2 cellular contexts compared by ENCODE assay signal in the genomic region with DNA sequence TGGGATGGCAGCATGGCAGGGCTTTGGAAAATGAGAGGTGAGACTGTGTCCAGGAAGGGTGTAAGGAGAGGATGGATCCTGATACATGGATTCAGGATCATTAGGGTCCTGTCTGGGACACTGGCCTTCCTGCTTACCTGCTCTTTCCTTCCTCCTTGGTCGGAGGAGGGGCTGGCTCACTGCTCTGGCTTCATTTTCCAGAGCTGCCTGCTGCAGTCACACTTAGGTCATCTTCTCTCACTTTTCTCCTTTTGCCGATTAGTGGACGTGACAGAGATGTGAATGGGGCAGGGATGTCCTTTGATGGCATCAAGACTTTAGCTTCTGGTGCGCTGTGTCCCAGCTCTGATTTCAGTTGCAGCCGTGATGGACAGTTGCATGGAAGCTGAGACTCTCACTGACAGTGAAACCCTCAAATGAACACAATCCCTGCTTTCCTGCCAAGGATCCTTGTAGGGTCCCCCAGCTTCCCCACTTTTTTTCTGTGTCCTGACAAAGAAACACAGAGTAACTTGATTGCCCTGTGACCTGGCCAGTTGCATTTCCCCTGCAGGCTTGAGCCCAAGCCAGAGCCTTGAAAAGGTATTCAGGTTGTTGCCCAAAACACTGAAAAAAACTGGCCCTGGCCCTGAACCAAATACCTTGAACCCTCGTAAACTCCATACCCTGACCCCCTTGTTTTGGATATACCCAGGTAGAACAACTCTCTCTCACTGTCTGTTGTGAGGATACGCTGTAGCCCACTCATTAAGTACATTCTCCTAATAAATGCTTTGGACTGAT.
TF ChIP-seq lines count a peak whose summit lies in the region.

No MANE protein-coding gene starts in this region.

TF ChIP-seq in SK-N-SH treated with all-trans-retinoic acid at 6 μM for 48 hours, 23 proteins besides CTCF, POLR2A, EP300 and RAD21:
- TF ChIP-seq TCF4 (CRISPR knock-in tag; IDR thresholded peaks at IDR 0.05; ENCODE audit: borderline replicate concordance) (no peak), ISL1 (CRISPR knock-in tag; IDR thresholded peaks at IDR 0.05) (no peak), TOX (CRISPR knock-in tag; IDR thresholded peaks at IDR 0.05; ENCODE audit: borderline replicate concordance) (no peak), ZFP30 (CRISPR knock-in tag; IDR thresholded peaks at IDR 0.05) (no peak), CSDC2 (CRISPR knock-in tag; IDR thresholded peaks at IDR 0.05) (no peak), BACH2 (CRISPR knock-in tag; IDR thresholded peaks at IDR 0.05; ENCODE audit: borderline replicate concordance) (no peak), PPARA (CRISPR knock-in tag; IDR thresholded peaks at IDR 0.05; ENCODE audit: borderline replicate concordance) (no peak), ZNF565 (CRISPR knock-in tag; conservative IDR thresholded peaks at IDR 0.05; ENCODE audit: low read depth) (no peak), ZNF8 (CRISPR knock-in tag; IDR thresholded peaks at IDR 0.05) (no peak), GLIS3 (CRISPR knock-in tag; IDR thresholded peaks at IDR 0.05) (no peak), OSR1 (CRISPR knock-in tag; IDR thresholded peaks at IDR 0.05) (no peak), ARNTL (CRISPR knock-in tag; IDR thresholded peaks at IDR 0.05; ENCODE audit: borderline replicate concordance, low read depth) (no peak), ZNF70 (CRISPR knock-in tag; IDR thresholded peaks at IDR 0.05) (no peak)
- TF ChIP-seq, protein P1, sequence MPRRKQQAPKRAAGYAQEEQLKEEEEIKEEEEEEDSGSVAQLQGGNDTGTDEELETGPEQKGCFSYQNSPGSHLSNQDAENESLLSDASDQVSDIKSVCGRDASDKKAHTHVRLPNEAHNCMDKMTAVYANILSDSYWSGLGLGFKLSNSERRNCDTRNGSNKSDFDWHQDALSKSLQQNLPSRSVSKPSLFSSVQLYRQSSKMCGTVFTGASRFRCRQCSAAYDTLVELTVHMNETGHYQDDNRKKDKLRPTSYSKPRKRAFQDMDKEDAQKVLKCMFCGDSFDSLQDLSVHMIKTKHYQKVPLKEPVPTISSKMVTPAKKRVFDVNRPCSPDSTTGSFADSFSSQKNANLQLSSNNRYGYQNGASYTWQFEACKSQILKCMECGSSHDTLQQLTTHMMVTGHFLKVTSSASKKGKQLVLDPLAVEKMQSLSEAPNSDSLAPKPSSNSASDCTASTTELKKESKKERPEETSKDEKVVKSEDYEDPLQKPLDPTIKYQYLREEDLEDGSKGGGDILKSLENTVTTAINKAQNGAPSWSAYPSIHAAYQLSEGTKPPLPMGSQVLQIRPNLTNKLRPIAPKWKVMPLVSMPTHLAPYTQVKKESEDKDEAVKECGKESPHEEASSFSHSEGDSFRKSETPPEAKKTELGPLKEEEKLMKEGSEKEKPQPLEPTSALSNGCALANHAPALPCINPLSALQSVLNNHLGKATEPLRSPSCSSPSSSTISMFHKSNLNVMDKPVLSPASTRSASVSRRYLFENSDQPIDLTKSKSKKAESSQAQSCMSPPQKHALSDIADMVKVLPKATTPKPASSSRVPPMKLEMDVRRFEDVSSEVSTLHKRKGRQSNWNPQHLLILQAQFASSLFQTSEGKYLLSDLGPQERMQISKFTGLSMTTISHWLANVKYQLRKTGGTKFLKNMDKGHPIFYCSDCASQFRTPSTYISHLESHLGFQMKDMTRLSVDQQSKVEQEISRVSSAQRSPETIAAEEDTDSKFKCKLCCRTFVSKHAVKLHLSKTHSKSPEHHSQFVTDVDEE (CRISPR knock-in tag; IDR thresholded peaks at IDR 0.05), result no peak
- TF ChIP-seq, protein P2, sequence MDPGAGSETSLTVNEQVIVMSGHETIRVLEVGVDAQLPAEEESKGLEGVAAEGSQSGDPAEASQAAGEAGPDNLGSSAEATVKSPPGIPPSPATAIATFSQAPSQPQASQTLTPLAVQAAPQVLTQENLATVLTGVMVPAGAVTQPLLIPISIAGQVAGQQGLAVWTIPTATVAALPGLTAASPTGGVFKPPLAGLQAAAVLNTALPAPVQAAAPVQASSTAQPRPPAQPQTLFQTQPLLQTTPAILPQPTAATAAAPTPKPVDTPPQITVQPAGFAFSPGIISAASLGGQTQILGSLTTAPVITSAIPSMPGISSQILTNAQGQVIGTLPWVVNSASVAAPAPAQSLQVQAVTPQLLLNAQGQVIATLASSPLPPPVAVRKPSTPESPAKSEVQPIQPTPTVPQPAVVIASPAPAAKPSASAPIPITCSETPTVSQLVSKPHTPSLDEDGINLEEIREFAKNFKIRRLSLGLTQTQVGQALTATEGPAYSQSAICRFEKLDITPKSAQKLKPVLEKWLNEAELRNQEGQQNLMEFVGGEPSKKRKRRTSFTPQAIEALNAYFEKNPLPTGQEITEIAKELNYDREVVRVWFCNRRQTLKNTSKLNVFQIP (CRISPR knock-in tag; IDR thresholded peaks at IDR 0.05; ENCODE audit: borderline replicate concordance, low read depth), result no peak
- TF ChIP-seq, protein P3, sequence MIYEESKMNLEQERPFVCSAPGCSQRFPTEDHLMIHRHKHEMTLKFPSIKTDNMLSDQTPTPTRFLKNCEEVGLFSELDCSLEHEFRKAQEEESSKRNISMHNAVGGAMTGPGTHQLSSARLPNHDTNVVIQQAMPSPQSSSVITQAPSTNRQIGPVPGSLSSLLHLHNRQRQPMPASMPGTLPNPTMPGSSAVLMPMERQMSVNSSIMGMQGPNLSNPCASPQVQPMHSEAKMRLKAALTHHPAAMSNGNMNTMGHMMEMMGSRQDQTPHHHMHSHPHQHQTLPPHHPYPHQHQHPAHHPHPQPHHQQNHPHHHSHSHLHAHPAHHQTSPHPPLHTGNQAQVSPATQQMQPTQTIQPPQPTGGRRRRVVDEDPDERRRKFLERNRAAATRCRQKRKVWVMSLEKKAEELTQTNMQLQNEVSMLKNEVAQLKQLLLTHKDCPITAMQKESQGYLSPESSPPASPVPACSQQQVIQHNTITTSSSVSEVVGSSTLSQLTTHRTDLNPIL (CRISPR knock-in tag; IDR thresholded peaks at IDR 0.05; ENCODE audit: low read depth), result no peak
TF ChIP-seq in SK-N-SH treated with all-trans-retinoic acid at 6 μM for 48 hours: peak in this region for 0.

TF ChIP-seq in SK-N-SH, 30 proteins besides CTCF, POLR2A, EP300 and RAD21:
- TF ChIP-seq, protein P4, sequence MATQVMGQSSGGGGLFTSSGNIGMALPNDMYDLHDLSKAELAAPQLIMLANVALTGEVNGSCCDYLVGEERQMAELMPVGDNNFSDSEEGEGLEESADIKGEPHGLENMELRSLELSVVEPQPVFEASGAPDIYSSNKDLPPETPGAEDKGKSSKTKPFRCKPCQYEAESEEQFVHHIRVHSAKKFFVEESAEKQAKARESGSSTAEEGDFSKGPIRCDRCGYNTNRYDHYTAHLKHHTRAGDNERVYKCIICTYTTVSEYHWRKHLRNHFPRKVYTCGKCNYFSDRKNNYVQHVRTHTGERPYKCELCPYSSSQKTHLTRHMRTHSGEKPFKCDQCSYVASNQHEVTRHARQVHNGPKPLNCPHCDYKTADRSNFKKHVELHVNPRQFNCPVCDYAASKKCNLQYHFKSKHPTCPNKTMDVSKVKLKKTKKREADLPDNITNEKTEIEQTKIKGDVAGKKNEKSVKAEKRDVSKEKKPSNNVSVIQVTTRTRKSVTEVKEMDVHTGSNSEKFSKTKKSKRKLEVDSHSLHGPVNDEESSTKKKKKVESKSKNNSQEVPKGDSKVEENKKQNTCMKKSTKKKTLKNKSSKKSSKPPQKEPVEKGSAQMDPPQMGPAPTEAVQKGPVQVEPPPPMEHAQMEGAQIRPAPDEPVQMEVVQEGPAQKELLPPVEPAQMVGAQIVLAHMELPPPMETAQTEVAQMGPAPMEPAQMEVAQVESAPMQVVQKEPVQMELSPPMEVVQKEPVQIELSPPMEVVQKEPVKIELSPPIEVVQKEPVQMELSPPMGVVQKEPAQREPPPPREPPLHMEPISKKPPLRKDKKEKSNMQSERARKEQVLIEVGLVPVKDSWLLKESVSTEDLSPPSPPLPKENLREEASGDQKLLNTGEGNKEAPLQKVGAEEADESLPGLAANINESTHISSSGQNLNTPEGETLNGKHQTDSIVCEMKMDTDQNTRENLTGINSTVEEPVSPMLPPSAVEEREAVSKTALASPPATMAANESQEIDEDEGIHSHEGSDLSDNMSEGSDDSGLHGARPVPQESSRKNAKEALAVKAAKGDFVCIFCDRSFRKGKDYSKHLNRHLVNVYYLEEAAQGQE (IDR thresholded peaks at IDR 0.05; ENCODE audit: low read depth, low read length), result no peak
- TF ChIP-seq, protein P5, sequence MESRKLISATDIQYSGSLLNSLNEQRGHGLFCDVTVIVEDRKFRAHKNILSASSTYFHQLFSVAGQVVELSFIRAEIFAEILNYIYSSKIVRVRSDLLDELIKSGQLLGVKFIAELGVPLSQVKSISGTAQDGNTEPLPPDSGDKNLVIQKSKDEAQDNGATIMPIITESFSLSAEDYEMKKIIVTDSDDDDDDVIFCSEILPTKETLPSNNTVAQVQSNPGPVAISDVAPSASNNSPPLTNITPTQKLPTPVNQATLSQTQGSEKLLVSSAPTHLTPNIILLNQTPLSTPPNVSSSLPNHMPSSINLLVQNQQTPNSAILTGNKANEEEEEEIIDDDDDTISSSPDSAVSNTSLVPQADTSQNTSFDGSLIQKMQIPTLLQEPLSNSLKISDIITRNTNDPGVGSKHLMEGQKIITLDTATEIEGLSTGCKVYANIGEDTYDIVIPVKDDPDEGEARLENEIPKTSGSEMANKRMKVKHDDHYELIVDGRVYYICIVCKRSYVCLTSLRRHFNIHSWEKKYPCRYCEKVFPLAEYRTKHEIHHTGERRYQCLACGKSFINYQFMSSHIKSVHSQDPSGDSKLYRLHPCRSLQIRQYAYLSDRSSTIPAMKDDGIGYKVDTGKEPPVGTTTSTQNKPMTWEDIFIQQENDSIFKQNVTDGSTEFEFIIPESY (IDR thresholded peaks at IDR 0.05; ENCODE audit: borderline replicate concordance, low read depth), result no peak
- TF ChIP-seq EZH2phosphoT487 (IDR thresholded peaks at IDR 0.05; ENCODE audit: borderline replicate concordance, low read depth) (no peak), FOSL2 (IDR thresholded peaks at IDR 0.05; ENCODE audit: borderline replicate concordance, low read depth) (no peak), MXI1 (IDR thresholded peaks at IDR 0.05; ENCODE audit: low read depth, low read length) (no peak), CHD2 (IDR thresholded peaks at IDR 0.05; ENCODE audit: low read length, partially characterized antibody) (no peak), RXRA (IDR thresholded peaks at IDR 0.05; ENCODE audit: borderline replicate concordance, low read depth) (no peak)
TF ChIP-seq in SK-N-SH: peak in this region for 0.
